ENCODE assay signal across 1 cellular context in genomic region chr5:150138551-150139265, GRCh38.
TF ChIP-seq lines count a peak whose summit lies in the region.

No MANE protein-coding gene starts in this region.

TF ChIP-seq in endothelial cell of umbilical vein, 7 proteins besides CTCF, POLR2A, EP300 and RAD21:
- no peak for TF ChIP-seq FOS (IDR thresholded peaks at IDR 0.05; ENCODE audit: borderline replicate concordance, insufficient read depth, low read length)
- TF ChIP-seq EZH2 (IDR thresholded peaks at IDR 0.05; ENCODE audit: borderline replicate concordance, low read depth, low read length, severe bottlenecking), result no peak
- TF ChIP-seq MAX (IDR thresholded peaks at IDR 0.05; ENCODE audit: insufficient read depth, insufficient read length), result no peak
- TF ChIP-seq GATA2 (IDR thresholded peaks at IDR 0.05; ENCODE audit: insufficient read depth, insufficient read length, low read depth, low read length), result no peak
- TF ChIP-seq MYC (IDR thresholded peaks at IDR 0.05; ENCODE audit: low read depth, low read length), result no peak
- TF ChIP-seq JUN (IDR thresholded peaks at IDR 0.05; ENCODE audit: borderline replicate concordance, insufficient read depth, insufficient read length, low read depth), result no peak
- TF ChIP-seq POLR2AphosphoS5 (IDR thresholded peaks at IDR 0.05; ENCODE audit: insufficient read depth, low read depth, low read length), result no peak
